ENCODE assay signal across 12 cellular contexts in the genomic region with DNA sequence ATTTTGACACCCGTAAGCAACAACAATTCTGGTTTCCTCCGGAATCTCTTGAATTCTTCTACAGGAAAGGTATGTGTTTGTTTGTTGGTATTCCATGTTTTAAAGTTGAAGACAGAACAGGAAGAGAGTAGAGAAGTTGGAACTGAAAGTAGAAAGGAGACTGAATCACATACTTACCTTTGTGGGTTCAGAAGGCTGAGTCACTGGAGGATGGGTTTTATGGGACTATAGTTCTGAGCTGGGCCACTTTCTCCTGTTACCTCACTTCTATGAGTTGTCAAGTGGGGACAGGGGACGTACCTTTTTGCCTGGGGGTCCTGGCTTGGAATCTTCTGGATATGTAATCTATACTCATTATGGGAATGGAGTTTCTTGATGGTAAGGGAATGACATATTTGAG. TPM values are rescaled to one million over a fixed set of nuclear protein-coding genes. Genes with fewer than 3 reads are reported as not detected.
DNase-seq lines count a peak whose midpoint lies in the region; ATAC-seq, FAIRE-seq and TF ChIP-seq lines count a peak whose summit lies in the region.
"Had no signal": no experiment of that assay in that cellular context is flagged by ENCODE, and none has a peak within 500 bp of the region (broad histone marks: within the 10 kb centered on the region; RNA-seq: fewer than 3 reads in every experiment).

No MANE protein-coding gene starts in this region.

- H3K27me3 ChIP-seq in IMR-90 (ENCODE audit: control insufficient read depth, insufficient read depth, low read length) (no peaks in the 10 kb centered on the region), astrocyte (ENCODE audit: insufficient read depth, low read length) (no peaks in the 10 kb centered on the region), A673 (replicated peaks; ENCODE audit: insufficient read depth, low read depth, low read length, poor library complexity) (no peaks in the 10 kb centered on the region)

- no CpG with 5 or more reads among the region's 3 CpGs for WGBS in IMR-90 (ENCODE audit: extremely low coverage in 2 of 2, insufficient read length in 1 of 2), 2 experiments

- peaks cover 22 to 33% of the 10 kb centered on the region in 2 experiments; a peak in 3 of 4 replicates for H3K79me1 ChIP-seq in IMR-90 (ENCODE audit: low read depth in 1 of 2, low read length in 2 of 2)

- H3K27ac Mint-ChIP-seq in astrocyte (ENCODE audit: unreplicated experiment) (no peak overlapping the region), memory B cell (peak overlapping the region; percentile 1)

- no peak overlapping the region for H4K91ac ChIP-seq in IMR-90 (ENCODE audit: insufficient read depth, low read depth, low read length)

- H3K36me3 Mint-ChIP-seq in astrocyte (ENCODE audit: low read depth, unreplicated experiment) (peaks cover 61% of the 10 kb centered on the region), memory B cell (peaks cover 61% of the 10 kb centered on the region)

- H3K4me3 Mint-ChIP-seq in astrocyte (ENCODE audit: unreplicated experiment): no peak overlapping the region
- H3K4me3 Mint-ChIP-seq in memory B cell: no peak overlapping the region

- peaks cover 5% of the 10 kb centered on the region for H3K9me1 ChIP-seq in IMR-90 (ENCODE audit: insufficient read depth, low read length)

- TF ChIP-seq POLR2A in IMR-90 (IDR thresholded peaks at IDR 0.05; ENCODE audit: low read depth, low read length): no peak

- no peaks in the 10 kb centered on the region for H3K9me3 Mint-ChIP-seq in astrocyte (ENCODE audit: unreplicated experiment)
- H3K9me3 Mint-ChIP-seq in memory B cell: no peaks in the 10 kb centered on the region

- no peak overlapping the region for H3K18ac ChIP-seq in IMR-90 (ENCODE audit: low read depth, low read length)

- H3K27ac ChIP-seq in IMR-90 (ENCODE audit: insufficient read depth, low read length) (no peak overlapping the region), astrocyte (ENCODE audit: low read depth, low read length) (no peak overlapping the region), A673 (ENCODE audit: low read depth, low read length, poor library complexity, severe bottlenecking) (no peak overlapping the region)

- in situ Hi-C loops in IMR-90 (cut with MboI; ENCODE audit: low sequenced_read_pairs): no loop called here

- no peak overlapping the region for H2AK9ac ChIP-seq in IMR-90 (replicated peaks; ENCODE audit: low read depth, low read length, poor library complexity)

- ATAC-seq in IMR-90 (ENCODE audit: low read depth) (no peak), memory B cell (ENCODE audit: low read depth) (no peak), HG03565 (IDR thresholded peaks at IDR 0.05; ENCODE audit: unreplicated experiment) (no peak)

- H3K27me3 Mint-ChIP-seq in astrocyte (ENCODE audit: low read depth, unreplicated experiment) (no peaks in the 10 kb centered on the region), memory B cell (no peaks in the 10 kb centered on the region)

- no peaks in the 10 kb centered on the region for H3K9me3 ChIP-seq in IMR-90 (ENCODE audit: control insufficient read depth, insufficient read depth, low read length)
- H3K9me3 ChIP-seq in astrocyte (ENCODE audit: insufficient read depth, low read depth, low read length): no peaks in the 10 kb centered on the region
- H3K9me3 ChIP-seq in A673 (ENCODE audit: low read depth, low read length, poor library complexity, severe bottlenecking): no peaks in the 10 kb centered on the region

- no peak overlapping the region for H3K4me3 ChIP-seq in IMR-90 (ENCODE audit: insufficient read depth, low read depth, low read length)
- H3K4me3 ChIP-seq in astrocyte (ENCODE audit: insufficient read depth, low read depth, low read length): no peak overlapping the region
- H3K4me3 ChIP-seq in A673 (ENCODE audit: low read depth, low read length, poor library complexity, severe bottlenecking): no peak overlapping the region

- H3K4me1 ChIP-seq in IMR-90 (ENCODE audit: control insufficient read depth, insufficient read depth, low read length) (no peaks in the 10 kb centered on the region; the same call in 1 of the 2 replicates), astrocyte (ENCODE audit: insufficient read depth, low read length) (peaks cover 5% of the 10 kb centered on the region), A673 (ENCODE audit: insufficient read depth, low read length, poor library complexity, severe bottlenecking) (no peaks in the 10 kb centered on the region)

- TF ChIP-seq CTCF in IMR-90 (conservative IDR thresholded peaks at IDR 0.05; ENCODE audit: low read depth, low read length): no peak
- TF ChIP-seq CTCF in astrocyte (IDR thresholded peaks at IDR 0.05; ENCODE audit: insufficient read depth, low read depth, low read length): no peak
- no peak for TF ChIP-seq CTCF in A673 (conservative IDR thresholded peaks at IDR 0.05; ENCODE audit: low read depth, low read length)

- H2BK5ac ChIP-seq in IMR-90 (ENCODE audit: low read depth, low read length, poor library complexity, severe bottlenecking): no peak overlapping the region

- no peak for TF ChIP-seq RAD21 in IMR-90 (IDR thresholded peaks at IDR 0.05; ENCODE audit: low read length)

- no peak overlapping the region for H3K4ac ChIP-seq in IMR-90 (ENCODE audit: low read depth, low read length)

- POLR2A ChIA-PET in IMR-90 (lab: Charles Lee; ENCODE audit: unreplicated experiment): no interaction called here
- POLR2A ChIA-PET in A673 (lab: Charles Lee; ENCODE audit: low non-redundant PET): no interaction called here

- CTCF ChIA-PET in IMR-90 (lab: Yijun Ruan, JAX) (no interaction called here), A673 (lab: Charles Lee) (no interaction called here)

- H2AFZ ChIP-seq in IMR-90 (replicated peaks; ENCODE audit: low read length, poor library complexity) (no peak overlapping the region), astrocyte (ENCODE audit: low read depth, low read length) (no peak overlapping the region)

- H2BK20ac ChIP-seq in IMR-90 (ENCODE audit: low read depth, low read length): no peak overlapping the region

- DNase-seq in EH (ENCODE audit: low read depth) (peak; percentile 4), IMR-90 (peak; percentile 18), astrocyte (ENCODE audit: low read depth) (no peak), memory B cell (ENCODE audit: low spot score in 2 of 2) (no peak), cerebellum (ENCODE audit: low spot score) (no peak), A673 (ENCODE audit: low spot score) (no peak)
- DNase-seq: COR-L47, glutamatergic neuron, NCI-H345, posterior cingulate gyrus had no signal

- BruUV-seq in IMR-90 (replicated peaks; lab: Mats Ljungman, UMichigan) (no TSS peak), A673 (replicated peaks; lab: Mats Ljungman, UMichigan) (no TSS peak)

- H3K23ac ChIP-seq in IMR-90 (ENCODE audit: low read depth, low read length): no peak overlapping the region

- H3K14ac ChIP-seq in IMR-90 (replicated peaks; ENCODE audit: low read depth, low read length): no peak overlapping the region

- H4K5ac ChIP-seq in IMR-90 (ENCODE audit: low read depth, low read length): no peak overlapping the region

- no peak for FAIRE-seq in astrocyte (lab: Jason Lieb, UNC)
- FAIRE-seq: RCC 7860 had no signal

- H2BK120ac ChIP-seq in IMR-90 (ENCODE audit: low read depth, low read length): no peak overlapping the region

- H3K36me3 ChIP-seq in IMR-90 (ENCODE audit: control insufficient read depth, insufficient read depth, low read length) (peaks cover 66% of the 10 kb centered on the region), astrocyte (ENCODE audit: insufficient read depth, low read length) (peaks cover 68% of the 10 kb centered on the region), A673 (ENCODE audit: insufficient read depth, low read length, poor library complexity, severe bottlenecking) (peaks cover 95% of the 10 kb centered on the region)

- H3K56ac ChIP-seq in IMR-90 (ENCODE audit: extremely low read depth, insufficient read depth, low read length): no peak overlapping the region

- peaks cover 32% of the 10 kb centered on the region for H3K4me1 Mint-ChIP-seq in astrocyte (ENCODE audit: low read depth, unreplicated experiment)
- H3K4me1 Mint-ChIP-seq in memory B cell: no peaks in the 10 kb centered on the region

- H3K4me2 ChIP-seq in IMR-90 (ENCODE audit: low read depth, low read length) (no peak overlapping the region), astrocyte (ENCODE audit: low read length) (peak overlapping the region; percentile 8)

- no peak overlapping the region for H2AK5ac ChIP-seq in IMR-90 (ENCODE audit: low read depth, low read length)

- dilution Hi-C loops in IMR-90 (cut with HindIII; ENCODE audit: low sequenced_read_pairs, unreplicated experiment): no loop called here

- intact Hi-C loops in IMR-90 (cut with micrococcal nuclease) (no loop called here), A673 (cut with micrococcal nuclease; ENCODE audit: unreplicated experiment) (no loop called here)

- H3K79me2 ChIP-seq in astrocyte (ENCODE audit: insufficient read depth, low read length): no peaks in the 10 kb centered on the region

- H2BK15ac ChIP-seq in IMR-90 (ENCODE audit: low read depth, low read length): no peak overlapping the region

- H4K8ac ChIP-seq in IMR-90 (ENCODE audit: low read depth in 2 of 2, low read length in 2 of 2): no peak overlapping the region

- H3K9ac ChIP-seq in IMR-90 (ENCODE audit: low read depth, low read length): no peak overlapping the region
- H3K9ac ChIP-seq in astrocyte (ENCODE audit: low read length): no peak overlapping the region

- H4K20me1 ChIP-seq in IMR-90 (ENCODE audit: insufficient read depth, low read length) (peaks cover 9% of the 10 kb centered on the region), astrocyte (ENCODE audit: insufficient read depth, low read length) (peaks cover 31% of the 10 kb centered on the region)

TF ChIP-seq in IMR-90, 13 proteins besides CTCF, POLR2A, EP300 and RAD21 (continues in another document):
- TF ChIP-seq SMC3 (IDR thresholded peaks at IDR 0.05; ENCODE audit: low read depth, low read length) (no peak), RFX5 (IDR thresholded peaks at IDR 0.05; ENCODE audit: low read depth, low read length) (no peak), FOS (IDR thresholded peaks at IDR 0.05; ENCODE audit: low read depth, low read length) (no peak), CEBPB (IDR thresholded peaks at IDR 0.05; ENCODE audit: low read depth, low read length) (no peak), MXI1 (IDR thresholded peaks at IDR 0.05; ENCODE audit: borderline replicate concordance, low read depth, low read length) (no peak)
- TF ChIP-seq, protein P1, sequence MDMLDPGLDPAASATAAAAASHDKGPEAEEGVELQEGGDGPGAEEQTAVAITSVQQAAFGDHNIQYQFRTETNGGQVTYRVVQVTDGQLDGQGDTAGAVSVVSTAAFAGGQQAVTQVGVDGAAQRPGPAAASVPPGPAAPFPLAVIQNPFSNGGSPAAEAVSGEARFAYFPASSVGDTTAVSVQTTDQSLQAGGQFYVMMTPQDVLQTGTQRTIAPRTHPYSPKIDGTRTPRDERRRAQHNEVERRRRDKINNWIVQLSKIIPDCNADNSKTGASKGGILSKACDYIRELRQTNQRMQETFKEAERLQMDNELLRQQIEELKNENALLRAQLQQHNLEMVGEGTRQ (IDR thresholded peaks at IDR 0.05; ENCODE audit: low read depth, low read length): no peak

RNA-seq across cellular contexts. Expression of a gene that starts 40.9 kb away (rescaled TPM):
- total RNA-seq in IMR-90 (2012; rRNA removed) (33.3 and 35.8 TPM in 2 replicates), astrocyte (76.2 and 83.4 TPM in 2 replicates), cerebellum (57.2 TPM), A673 (2021) (40.7 and 43.8 TPM in 2 replicates)
- 21.3 and 24.8 TPM in 2 replicates for polyA plus RNA-seq in IMR-90 (2012; rRNA removed)
- 4.4 and 5.9 TPM in 2 replicates for polyA plus RNA-seq in IMR-90 (2012; cell fraction: cytosol; rRNA removed)
- 17.0 and 133 TPM in 2 replicates for polyA plus RNA-seq in IMR-90 (2012; cell fraction: nucleus; rRNA removed; ENCODE audit: low replicate concordance)

Comparison
In these comparisons a context has a peak if more than half of its experiments do, and no peak if none do; other contexts are left out.
1. DNase-seq: peak in EH (single experiment) and IMR-90 (single experiment); none in astrocyte (single experiment), memory B cell (0 of 2), cerebellum (single experiment) and A673 (single experiment).